ENCODE assay signal across 35 cellular contexts in the genomic region with DNA sequence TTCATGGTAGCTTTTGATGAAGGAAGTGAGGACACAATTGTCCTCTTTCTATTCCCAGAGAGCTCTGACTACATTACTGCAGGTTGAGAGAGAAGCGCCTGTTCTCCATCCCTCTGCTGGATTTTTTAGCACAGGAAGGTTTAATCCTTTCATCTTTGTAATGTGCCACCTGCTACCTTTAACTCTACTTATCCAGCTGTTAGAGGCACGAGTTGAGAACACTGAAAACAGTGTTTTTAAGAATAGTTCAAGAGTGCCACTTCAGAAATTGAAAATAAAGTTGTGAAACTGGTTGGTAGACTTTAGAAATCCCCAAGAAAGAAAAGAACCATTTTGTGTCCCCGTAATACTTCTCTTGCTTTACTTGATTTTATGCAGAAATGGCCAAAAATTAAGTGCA. TPM values are rescaled to one million over a fixed set of nuclear protein-coding genes. Genes with fewer than 3 reads are reported as not detected.
"Had no signal": no experiment of that assay in that cellular context is flagged by ENCODE, and none has a peak within 500 bp of the region (broad histone marks: within the 10 kb centered on the region; RNA-seq: fewer than 3 reads in every experiment).

No MANE protein-coding gene starts in this region.

- H3K27me3 ChIP-seq: SJCRH30 had no signal

- H3K36me3 ChIP-seq: MG63, SJCRH30, WERI-Rb-1 had no signal

- DNase-seq: activated CD4-positive, alpha-beta memory T cell treated with anti-CD3 and anti-CD28 coated beads, Interleukin-2, amount 10 ng/mL, durations not matched to agents 7 days and 5 days; activated CD4-positive, alpha-beta T cell treated with anti-CD3 and anti-CD28 coated beads for 1 hour; activated CD4-positive, alpha-beta T cell treated with anti-CD3 and anti-CD28 coated beads for 48 hours; activated CD4-positive, CD25-positive, alpha-beta regulatory T cell; activated CD8-positive, alpha-beta memory T cell treated with anti-CD3 and anti-CD28 coated beads for 24 hours; activated CD8-positive, alpha-beta memory T cell treated with anti-CD3 and anti-CD28 coated beads, Interleukin-2, amount 10 ng/mL, durations not matched to agents 7 days and 5 days; activated CD8-positive, alpha-beta memory T cell treated with anti-CD3 and anti-CD28 coated beads, Interleukin-2, amount 50 U/mL, for 48 hours; activated effector memory CD4-positive, alpha-beta T cell treated with anti-CD3 and anti-CD28 coated beads, Interleukin-2, amount 50 U/mL, for 16 hours; activated naive CD4-positive, alpha-beta T cell; activated naive CD4-positive, alpha-beta T cell treated with anti-CD3 and anti-CD28 coated beads, Interleukin-2, amount 50 U/mL, for 16 hours; activated naive CD8-positive, alpha-beta T cell treated with anti-CD3 and anti-CD28 coated beads for 36 hours; activated T-cell treated with anti-CD3 and anti-CD28 coated beads, Interleukin-2, amount 50 U/mL, for 72 hours; amniotic stem cell; aorta; Karpas-422; KBM-7; MG63; MV-4-11; NCI-H1092 treated with DMSO at 0.1 percent for 48 hours; NCI-H1417; NCI-H146; NCI-H187; NCI-H2029 treated with DMSO at 0.1 percent for 48 hours; NCI-H2107; NCI-H345; NCI-H510A; NCI-H526; NCI-H774; SHP77; SJCRH30; T1000; WERI-Rb-1 had no signal

- H3K4me1 ChIP-seq: SJCRH30 had no signal

- H3K9me3 ChIP-seq: MG63, SJCRH30 had no signal

- ATAC-seq: activated CD8-positive, alpha-beta memory T cell treated with anti-CD3 and anti-CD28 coated beads, Interleukin-2, amount 10 ng/mL, durations not matched to agents 7 days and 5 days; activated T-cell treated with anti-CD3 and anti-CD28 coated beads, Interleukin-2, amount 50 U/mL, for 72 hours; activated T-helper 17 cell treated with anti-CD3 and anti-CD28 coated beads, Interleukin-2, amount 50 U/mL, for 72 hours; Panc1 had no signal

- H3K27ac ChIP-seq: SJCRH30, SK-N-MC, WERI-Rb-1 had no signal

- H3K4me3 ChIP-seq: MG63, SJCRH30, SK-N-MC had no signal

RNA-seq across cellular contexts. Expression of gene FREM2, which starts 20.6 kb away (rescaled TPM):
- total RNA-seq: activated CD4-positive, alpha-beta memory T cell treated with anti-CD3 and anti-CD28 coated beads, Interleukin-2, amount 10 ng/mL, durations not matched to agents 7 days and 5 days; activated naive CD8-positive, alpha-beta T cell treated with anti-CD3 and anti-CD28 coated beads for 36 hours; activated T-helper 17 cell treated with anti-CD3 and anti-CD28 coated beads, Interleukin-2, amount 50 U/mL, for 72 hours had no signal
- polyA plus RNA-seq: aorta had no signal
